ENCODE assay signal across 15 cellular contexts in genomic region chr1:33893147-33893830, GRCh38. TPM values are rescaled to one million over a fixed set of nuclear protein-coding genes. Genes with fewer than 3 reads are reported as not detected.
DNase-seq lines count a peak whose midpoint lies in the region; ATAC-seq and TF ChIP-seq lines count a peak whose summit lies in the region.
"Had no signal": no experiment of that assay in that cellular context is flagged by ENCODE, and none has a peak within 500 bp of the region (broad histone marks: within the 10 kb centered on the region; RNA-seq: fewer than 3 reads in every experiment).

No MANE protein-coding gene starts in this region.

- H3K4me1 Mint-ChIP-seq in neural crest cell: peaks cover 4% of the 10 kb centered on the region

- WGBS in aorta, 2 donors: 0 to 5% methylated on average over 3 of the region's 3 CpGs

- H3K4me3 ChIP-seq in foreskin fibroblast (ENCODE audit: low read depth in 1 of 2, low read length in 2 of 2): no peak overlapping the region
- no peak overlapping the region for H3K4me3 ChIP-seq in aorta (ENCODE audit: low read length in 2 of 2)
- H3K4me3 ChIP-seq: thyroid gland had no signal

- peaks cover 0 to 5% of the 10 kb centered on the region in 2 donors for H3K4me1 ChIP-seq in aorta (ENCODE audit: control insufficient read depth in 1 of 2, insufficient read depth in 2 of 2, low read length in 2 of 2)
- H3K4me1 ChIP-seq: thyroid gland had no signal

- no peaks in the 10 kb centered on the region for H3K9me3 Mint-ChIP-seq in neural crest cell

- peak; percentile 92 for ATAC-seq in Right ventricle myocardium inferior
- ATAC-seq in aorta (ENCODE audit: low FRiP score): peak; percentile 92
- ATAC-seq in HG02623 (IDR thresholded peaks at IDR 0.05; ENCODE audit: unreplicated experiment): no peak

- H3K4me3 Mint-ChIP-seq in neural crest cell: no peak overlapping the region
- H3K4me3 Mint-ChIP-seq: brain had no signal

- no peaks in the 10 kb centered on the region for H3K36me3 ChIP-seq in aorta (ENCODE audit: control insufficient read depth in 1 of 2, insufficient read depth in 2 of 2, low read length in 1 of 2)
- H3K36me3 ChIP-seq: thyroid gland had no signal

- TF ChIP-seq CTCF in foreskin fibroblast (IDR thresholded peaks at IDR 0.05; ENCODE audit: low read depth, low read length) (no peak), neural crest cell (conservative IDR thresholded peaks at IDR 0.05) (no peak)

- DNase-seq in Right ventricle myocardium inferior (ENCODE audit: missing footprints): no peak
- DNase-seq in cardiac septum (ENCODE audit: low spot score): no peak
- peak; percentile 27 to 30 for DNase-seq in foreskin fibroblast
- no peak for DNase-seq in neural crest cell (ENCODE audit: low read depth, low spot score)
- no peak for DNase-seq in aorta
- DNase-seq in OCI-M2 (lab: John Stamatoyannopoulos, UW; ENCODE audit: unreplicated experiment): no peak
- no peak for DNase-seq in T-helper 1 cell
- DNase-seq: activated CD4-positive, CD25-positive, alpha-beta regulatory T cell; activated T-cell treated with anti-CD3 and anti-CD28 coated beads, Interleukin-2, amount 50 U/mL, for 48 hours; Karpas-422; NCI-H2107; thyroid gland had no signal

- H3K27me3 ChIP-seq in aorta (ENCODE audit: control insufficient read depth in 1 of 2, insufficient read depth in 2 of 2, low read length in 1 of 2): no peaks in the 10 kb centered on the region
- H3K27me3 ChIP-seq: thyroid gland had no signal

- H3K27ac ChIP-seq in aorta (ENCODE audit: low read depth in 1 of 2, low read length in 2 of 2): peak overlapping the region; percentile 97 to 98
- H3K27ac ChIP-seq: 22Rv1, thyroid gland had no signal

- peak overlapping the region; percentile 35 for H3K27ac Mint-ChIP-seq in neural crest cell (ENCODE audit: unreplicated experiment)

- H3K9me3 ChIP-seq in aorta (ENCODE audit: control insufficient read depth, low read length): no peaks in the 10 kb centered on the region
- H3K9me3 ChIP-seq: thyroid gland had no signal

- no peaks in the 10 kb centered on the region for H3K27me3 Mint-ChIP-seq in neural crest cell (ENCODE audit: low read depth)
- H3K27me3 Mint-ChIP-seq: brain had no signal

- intact Hi-C loops in Right ventricle myocardium inferior (cut with DNase I): no loop called here
- intact Hi-C loops in cardiac septum (cut with DNase I): loop anchor here (10.0 kb wide), 1 partner anchor 128 kb away; no protein-coding TSS in a partner anchor
- intact Hi-C loops in aorta (cut with DNase I): loop anchor here (5.0 to 10.0 kb wide), 2 partner anchors 94 to 272 kb away; partner anchors contain the start of gene CSMD2 (in 1 of the 2)

- no peaks in the 10 kb centered on the region for H3K36me3 Mint-ChIP-seq in neural crest cell (ENCODE audit: low read depth)
- H3K36me3 Mint-ChIP-seq: brain had no signal

RNA-seq across cellular contexts. Expression of gene HMGB4, which starts 29.4 kb away (rescaled TPM):
- total RNA-seq in Right ventricle myocardium inferior (not detected), cardiac septum (not detected), neural crest cell (not detected in 2 replicates), aorta (not detected)
- polyA plus RNA-seq in aorta: not detected

Comparison
In these comparisons a context has a peak if more than half of its experiments do, and no peak if none do; other contexts are left out.
1. DNase-seq: peak in foreskin fibroblast (2 of 2); none in Right ventricle myocardium inferior (single experiment), cardiac septum (single experiment), neural crest cell (single experiment), aorta (0 of 2), OCI-M2 (single experiment) and T-helper 1 cell (0 of 5).